8 cellular contexts compared by ENCODE assay signal in genomic region chr19:38263696-38264485, GRCh38. TPM values are rescaled to one million over a fixed set of nuclear protein-coding genes. Genes with fewer than 3 reads are reported as not detected.
DNase-seq lines count a peak whose midpoint lies in the region; ATAC-seq and TF ChIP-seq lines count a peak whose summit lies in the region.

No MANE protein-coding gene starts in this region.

- peak; percentile 34 to 61 for DNase-seq in activated CD8-positive, alpha-beta memory T cell treated with anti-CD3 and anti-CD28 coated beads for 1 hour (ENCODE audit: extremely low read depth in 1 of 2, low read depth in 1 of 2)
- no peak for DNase-seq in activated CD8-positive, alpha-beta memory T cell treated with anti-CD3 and anti-CD28 coated beads for 24 hours
- peak; percentile 93 for DNase-seq in NCI-H2029 (lab: John Stamatoyannopoulos, UW)
- DNase-seq in activated CD4-positive, alpha-beta T cell treated with anti-CD3 and anti-CD28 coated beads for 48 hours, result peak; percentile 89
- DNase-seq in ecto neural progenitor cell (ENCODE audit: low spot score), result peak; percentile 87
- DNase-seq in mesothelial cell of epicardium (ENCODE audit: low spot score in 2 of 2, unreplicated experiment in 2 of 2), result peak; percentile 88 to 94
- peak; percentile 20 to 58 for DNase-seq in stimulated activated CD8-positive, alpha-beta memory T cell treated with anti-CD3 and anti-CD28 coated beads, Interleukin-4, amount 100 ng/mL, for 1 hour (ENCODE audit: low read depth in 2 of 2, low spot score in 1 of 2)

- no peaks in the 10 kb centered on the region for H3K9me3 Mint-ChIP-seq in mesothelial cell of epicardium

- TF ChIP-seq CTCF in mesothelial cell of epicardium (IDR thresholded peaks at IDR 0.05; ENCODE audit: unreplicated experiment), result no peak

- H3K4me1 Mint-ChIP-seq in mesothelial cell of epicardium, result peaks cover 46% of the 10 kb centered on the region

- ATAC-seq in HG03039 (IDR thresholded peaks at IDR 0.05; ENCODE audit: unreplicated experiment), result no peak

- peak overlapping the region; percentile 92 for H3K4me3 Mint-ChIP-seq in mesothelial cell of epicardium

- H3K27ac Mint-ChIP-seq in mesothelial cell of epicardium, result peak overlapping the region; percentile 93

- H3K36me3 Mint-ChIP-seq in mesothelial cell of epicardium, result no peaks in the 10 kb centered on the region

- peaks cover 2% of the 10 kb centered on the region for H3K27me3 Mint-ChIP-seq in mesothelial cell of epicardium (ENCODE audit: low read depth)

RNA-seq across cellular contexts. Expression of gene SPINT2, which starts 0.5 kb away (rescaled TPM):
- 277 to 312 TPM (median 299 TPM) in 3 replicates for total RNA-seq in mesothelial cell of epicardium

RNA-seq across cellular contexts. Expression of gene PPP1R14A, which starts 7.7 kb away (rescaled TPM):
- 13.6 to 14.8 TPM (median 13.8 TPM) in 3 replicates for total RNA-seq in mesothelial cell of epicardium

RNA-seq across cellular contexts. Expression of gene DPF1, which starts 39.9 kb away (rescaled TPM):
- 3.9 to 4.2 TPM (median 4.0 TPM) in 3 replicates for total RNA-seq in mesothelial cell of epicardium

RNA-seq across cellular contexts. Expression of gene C19orf33, which starts 40.2 kb away (rescaled TPM):
- 4.2 to 5.9 TPM (median 4.6 TPM) in 3 replicates for total RNA-seq in mesothelial cell of epicardium

RNA-seq across cellular contexts. Expression of gene YIF1B, which starts 51.9 kb away (rescaled TPM):
- total RNA-seq in mesothelial cell of epicardium, result 29.9 to 34.1 TPM (median 31.5 TPM) in 3 replicates
